ENCODE assay signal across 8 cellular contexts in genomic region chrX:49840679-49841078, GRCh38. TPM values are rescaled to one million over a fixed set of nuclear protein-coding genes. Genes with fewer than 3 reads are reported as not detected.
DNase-seq lines count a peak whose midpoint lies in the region; ATAC-seq and TF ChIP-seq lines count a peak whose summit lies in the region.
"Had no signal": no experiment of that assay in that cellular context is flagged by ENCODE, and none has a peak within 500 bp of the region (broad histone marks: within the 10 kb centered on the region; RNA-seq: fewer than 3 reads in every experiment).

No MANE protein-coding gene starts in this region.

- intact Hi-C loops in Panc1 (cut with micrococcal nuclease; ENCODE audit: unreplicated experiment): no loop called here
- intact Hi-C loops in left ventricle myocardium superior (cut with micrococcal nuclease): no loop called here

- no peaks in the 10 kb centered on the region for H3K9me3 ChIP-seq in Karpas-422 (ENCODE audit: low read length)
- H3K9me3 ChIP-seq in Panc1 (ENCODE audit: control insufficient read depth, insufficient read depth, low read depth, low read length): no peaks in the 10 kb centered on the region

- no peaks in the 10 kb centered on the region for H3K4me1 ChIP-seq in Karpas-422 (ENCODE audit: low read length)
- no peaks in the 10 kb centered on the region for H3K4me1 ChIP-seq in Panc1 (ENCODE audit: control insufficient read depth, insufficient read depth, low read length)

- H3K4me3 Mint-ChIP-seq in activated naive CD4-positive, alpha-beta T cell treated with anti-CD3 and anti-CD28 coated beads, Interleukin-2, amount 10 ng/mL, durations not matched to agents 7 days and 5 days: no peak overlapping the region
- H3K4me3 Mint-ChIP-seq: central memory CD8-positive, alpha-beta T cell had no signal

- TF ChIP-seq CTCF in Panc1 (IDR thresholded peaks at IDR 0.05): peak; percentile 65

- peaks cover 6% of the 10 kb centered on the region for H3K27me3 Mint-ChIP-seq in activated naive CD4-positive, alpha-beta T cell treated with anti-CD3 and anti-CD28 coated beads, Interleukin-2, amount 10 ng/mL, durations not matched to agents 7 days and 5 days
- H3K27me3 Mint-ChIP-seq: central memory CD8-positive, alpha-beta T cell had no signal

- in situ Hi-C loops in Panc1 (cut with HindIII; ENCODE audit: low pct_unique_long_range_greater_than_20kb, low sequenced_read_pairs): no loop called here

- H3K4me2 ChIP-seq in Karpas-422 (ENCODE audit: low read depth, low read length, poor library complexity, severe bottlenecking): no peak overlapping the region

- H4K20me1 ChIP-seq in Karpas-422 (ENCODE audit: insufficient read depth, low read depth, low read length): no peaks in the 10 kb centered on the region

- DNase-seq in Karpas-422 (peak; percentile 78), Panc1 (ENCODE audit: low read depth, low spot score) (peak; percentile 12), left ventricle myocardium superior (peak; percentile 66), renal cortical epithelial cell (ENCODE audit: low read depth) (peak; percentile 77), epidermal melanocyte (ENCODE audit: insufficient read length, low spot score) (no peak)
- DNase-seq in activated naive CD4-positive, alpha-beta T cell treated with anti-CD3 and anti-CD28 coated beads, Interleukin-2, amount 10 ng/mL, durations not matched to agents 7 days and 5 days: peak; percentile 46

- ATAC-seq in GM18498 (IDR thresholded peaks at IDR 0.05; ENCODE audit: unreplicated experiment) (peak; percentile 47), Panc1 (peak; percentile 77), left ventricle myocardium superior (peak; percentile 87)

- no peaks in the 10 kb centered on the region for H3K36me3 Mint-ChIP-seq in activated naive CD4-positive, alpha-beta T cell treated with anti-CD3 and anti-CD28 coated beads, Interleukin-2, amount 10 ng/mL, durations not matched to agents 7 days and 5 days

- POLR2A ChIA-PET in Panc1 (lab: Charles Lee): no interaction called here

- CTCF ChIA-PET in Panc1 (lab: Charles Lee): interaction anchor here (0.6 kb wide), 1 partner anchor 77 kb away, joined by 4 read pairs; no protein-coding TSS in a partner anchor
- CTCF ChIA-PET in activated naive CD4-positive, alpha-beta T cell treated with anti-CD3 and anti-CD28 coated beads, Interleukin-2, amount 10 ng/mL, durations not matched to agents 7 days and 5 days (lab: Charles Lee): interaction anchor here (1.5 kb wide), 1 partner anchor 78 kb away, joined by 4 read pairs; no protein-coding TSS in a partner anchor

- no peaks in the 10 kb centered on the region for H3K9me3 Mint-ChIP-seq in activated naive CD4-positive, alpha-beta T cell treated with anti-CD3 and anti-CD28 coated beads, Interleukin-2, amount 10 ng/mL, durations not matched to agents 7 days and 5 days
- H3K9me3 Mint-ChIP-seq: central memory CD8-positive, alpha-beta T cell had no signal

- no peak overlapping the region for H3K27ac Mint-ChIP-seq in activated naive CD4-positive, alpha-beta T cell treated with anti-CD3 and anti-CD28 coated beads, Interleukin-2, amount 10 ng/mL, durations not matched to agents 7 days and 5 days

- no peak overlapping the region for H3K9ac ChIP-seq in Karpas-422 (ENCODE audit: low read length)

- H3K36me3 ChIP-seq in Karpas-422 (ENCODE audit: insufficient read depth, low read length) (no peaks in the 10 kb centered on the region), Panc1 (ENCODE audit: control insufficient read depth, insufficient read depth, low read length) (no peaks in the 10 kb centered on the region)

- H3K79me2 ChIP-seq in Karpas-422 (ENCODE audit: low read length): no peaks in the 10 kb centered on the region

- H3K27ac ChIP-seq in Karpas-422 (ENCODE audit: low read length) (no peak overlapping the region), Panc1 (ENCODE audit: low read length) (no peak overlapping the region)

- H3K4me1 Mint-ChIP-seq in activated naive CD4-positive, alpha-beta T cell treated with anti-CD3 and anti-CD28 coated beads, Interleukin-2, amount 10 ng/mL, durations not matched to agents 7 days and 5 days: no peaks in the 10 kb centered on the region
- H3K4me1 Mint-ChIP-seq: central memory CD8-positive, alpha-beta T cell had no signal

- H3K27me3 ChIP-seq in Karpas-422 (ENCODE audit: low read length): no peaks in the 10 kb centered on the region
- H3K27me3 ChIP-seq in Panc1 (ENCODE audit: control insufficient read depth, insufficient read depth, low read length): no peaks in the 10 kb centered on the region

- no peaks in the 10 kb centered on the region for H3K9me2 ChIP-seq in Karpas-422 (replicated peaks; ENCODE audit: insufficient read depth, low read length)

- H3K4me3 ChIP-seq in Karpas-422 (ENCODE audit: low read length) (no peak overlapping the region), Panc1 (ENCODE audit: low read depth in 2 of 2, low read length in 2 of 2) (no peak overlapping the region)

- BruUV-seq in Panc1 (replicated peaks; lab: Mats Ljungman, UMichigan): no TSS peak

- no peak overlapping the region for H2AFZ ChIP-seq in Karpas-422 (ENCODE audit: low read length)

RNA-seq across cellular contexts. Expression of gene PAGE4, which starts 11.6 kb away (rescaled TPM):
- total RNA-seq in Karpas-422 (2014; rRNA removed; shearing (Covaris generic); ENCODE audit: low replicate concordance): not detected in 2 replicates
- total RNA-seq in Panc1 (2021; ENCODE audit: unreplicated experiment) (not detected), left ventricle myocardium superior (not detected), renal cortical epithelial cell (not detected in 2 replicates)
- not detected for polyA plus RNA-seq in Panc1 (2012; ENCODE audit: insufficient read length)

RNA-seq across cellular contexts. Expression of gene USP27X, which starts 38.6 kb away (rescaled TPM):
- not detected in 2 replicates for total RNA-seq in Karpas-422 (2014; rRNA removed; shearing (Covaris generic); ENCODE audit: low replicate concordance)
- total RNA-seq in Panc1 (2021; ENCODE audit: unreplicated experiment) (3.1 TPM), left ventricle myocardium superior (1.9 TPM), renal cortical epithelial cell (1.9 and 4.6 TPM in 2 replicates)
- 4.2 TPM for polyA plus RNA-seq in Panc1 (2012; ENCODE audit: insufficient read length)
